In the genomic region with DNA sequence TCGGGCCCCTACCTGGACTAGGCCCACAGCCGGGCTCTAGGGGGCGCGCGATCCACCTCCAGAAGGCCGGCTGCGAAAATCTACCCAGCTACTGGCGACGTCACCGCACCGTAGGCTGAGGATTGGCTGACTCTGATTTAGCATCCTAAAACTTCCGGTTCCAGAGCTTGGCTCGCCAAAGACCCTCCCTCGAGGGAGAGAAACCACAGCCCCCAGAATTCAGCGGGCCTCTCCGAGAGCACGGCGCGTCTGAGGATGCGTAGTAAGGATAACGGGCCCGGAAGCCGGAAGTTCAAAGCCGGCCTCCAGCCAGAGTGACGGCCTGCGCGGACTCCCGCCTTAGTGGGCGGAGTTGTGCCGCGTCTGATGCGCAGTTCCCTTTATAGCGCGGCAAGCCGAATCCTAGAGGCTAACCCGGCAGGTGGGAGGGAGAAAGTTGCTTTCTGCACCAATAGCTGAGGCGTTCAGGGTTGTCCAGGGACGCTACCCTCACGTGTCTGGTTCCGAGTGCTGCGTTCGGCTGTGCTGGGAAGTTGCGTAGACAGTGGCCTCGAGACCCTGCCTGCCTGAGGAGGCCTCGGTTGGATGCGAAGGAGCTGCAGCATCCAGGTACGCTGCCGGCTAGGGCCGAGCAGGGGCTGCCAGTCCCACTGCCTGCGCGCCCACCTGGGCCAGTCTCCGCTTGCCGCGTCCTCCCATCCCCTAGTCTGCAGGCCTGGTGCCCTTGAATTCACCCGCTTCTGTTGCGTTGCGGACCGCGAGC, we compare ENCODE assay signal across 1 cellular context.
TF ChIP-seq lines count a peak whose summit lies in the region.

A gene (plus strand): TSS at position 544 of the 763 bp plus-strand sequence. CDS start 7,808 bp downstream, outside the sequence.

TF ChIP-seq in K562, 482 proteins besides CTCF, POLR2A, EP300 and RAD21 (continued from another document and continues in another):
- TF ChIP-seq BRD9 (IDR thresholded peaks at IDR 0.05; ENCODE audit: low read depth, partially characterized antibody), result no peak
- no peak for TF ChIP-seq LEF1 (IDR thresholded peaks at IDR 0.05)
- peak; percentile 91 for TF ChIP-seq POLR2G (IDR thresholded peaks at IDR 0.05; ENCODE audit: low read depth, low read length)
- TF ChIP-seq, protein P1, sequence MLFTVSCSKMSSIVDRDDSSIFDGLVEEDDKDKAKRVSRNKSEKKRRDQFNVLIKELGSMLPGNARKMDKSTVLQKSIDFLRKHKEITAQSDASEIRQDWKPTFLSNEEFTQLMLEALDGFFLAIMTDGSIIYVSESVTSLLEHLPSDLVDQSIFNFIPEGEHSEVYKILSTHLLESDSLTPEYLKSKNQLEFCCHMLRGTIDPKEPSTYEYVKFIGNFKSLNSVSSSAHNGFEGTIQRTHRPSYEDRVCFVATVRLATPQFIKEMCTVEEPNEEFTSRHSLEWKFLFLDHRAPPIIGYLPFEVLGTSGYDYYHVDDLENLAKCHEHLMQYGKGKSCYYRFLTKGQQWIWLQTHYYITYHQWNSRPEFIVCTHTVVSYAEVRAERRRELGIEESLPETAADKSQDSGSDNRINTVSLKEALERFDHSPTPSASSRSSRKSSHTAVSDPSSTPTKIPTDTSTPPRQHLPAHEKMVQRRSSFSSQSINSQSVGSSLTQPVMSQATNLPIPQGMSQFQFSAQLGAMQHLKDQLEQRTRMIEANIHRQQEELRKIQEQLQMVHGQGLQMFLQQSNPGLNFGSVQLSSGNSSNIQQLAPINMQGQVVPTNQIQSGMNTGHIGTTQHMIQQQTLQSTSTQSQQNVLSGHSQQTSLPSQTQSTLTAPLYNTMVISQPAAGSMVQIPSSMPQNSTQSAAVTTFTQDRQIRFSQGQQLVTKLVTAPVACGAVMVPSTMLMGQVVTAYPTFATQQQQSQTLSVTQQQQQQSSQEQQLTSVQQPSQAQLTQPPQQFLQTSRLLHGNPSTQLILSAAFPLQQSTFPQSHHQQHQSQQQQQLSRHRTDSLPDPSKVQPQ (CRISPR knock-in tag; IDR thresholded peaks at IDR 0.05; ENCODE audit: borderline replicate concordance), result 0 out of 2 replicates have a peak, but pooled peaks have one; percentile 24
- peak; percentile 52 to 68; a peak in 2 of 4 replicates for TF ChIP-seq SIX5 (IDR thresholded peaks at IDR 0.05; ENCODE audit: borderline replicate concordance in 1 of 2, insufficient read depth in 1 of 2, low read depth in 1 of 2, low read length in 2 of 2)
- no peak for TF ChIP-seq ZFP36 (IDR thresholded peaks at IDR 0.05; ENCODE audit: low read depth, low read length, partially characterized antibody)
- TF ChIP-seq CREB1 (IDR thresholded peaks at IDR 0.05), result peak; percentile 95
- TF ChIP-seq CREB1 (CRISPR knock-in tag; IDR thresholded peaks at IDR 0.05), result peak; percentile 98
- TF ChIP-seq, protein P2, sequence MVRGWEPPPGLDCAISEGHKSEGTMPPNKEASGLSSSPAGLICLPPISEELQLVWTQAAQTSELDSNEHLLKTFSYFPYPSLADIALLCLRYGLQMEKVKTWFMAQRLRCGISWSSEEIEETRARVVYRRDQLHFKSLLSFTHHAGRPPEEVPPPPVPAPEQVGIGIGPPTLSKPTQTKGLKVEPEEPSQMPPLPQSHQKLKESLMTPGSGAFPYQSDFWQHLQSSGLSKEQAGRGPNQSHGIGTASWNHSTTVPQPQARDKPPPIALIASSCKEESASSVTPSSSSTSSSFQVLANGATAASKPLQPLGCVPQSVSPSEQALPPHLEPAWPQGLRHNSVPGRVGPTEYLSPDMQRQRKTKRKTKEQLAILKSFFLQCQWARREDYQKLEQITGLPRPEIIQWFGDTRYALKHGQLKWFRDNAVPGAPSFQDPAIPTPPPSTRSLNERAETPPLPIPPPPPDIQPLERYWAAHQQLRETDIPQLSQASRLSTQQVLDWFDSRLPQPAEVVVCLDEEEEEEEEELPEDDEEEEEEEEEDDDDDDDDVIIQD (CRISPR knock-in tag; IDR thresholded peaks at IDR 0.05), result no peak
- no peak for TF ChIP-seq MECOM (CRISPR knock-in tag; IDR thresholded peaks at IDR 0.05)
- TF ChIP-seq, protein P3, sequence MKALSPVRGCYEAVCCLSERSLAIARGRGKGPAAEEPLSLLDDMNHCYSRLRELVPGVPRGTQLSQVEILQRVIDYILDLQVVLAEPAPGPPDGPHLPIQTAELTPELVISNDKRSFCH (CRISPR knock-in tag; IDR thresholded peaks at IDR 0.05), result no peak
- TF ChIP-seq, protein P3 (tag; IDR thresholded peaks at IDR 0.05), result peak; percentile 71; the same call in 1 of the 2 replicates
- TF ChIP-seq, protein P4, sequence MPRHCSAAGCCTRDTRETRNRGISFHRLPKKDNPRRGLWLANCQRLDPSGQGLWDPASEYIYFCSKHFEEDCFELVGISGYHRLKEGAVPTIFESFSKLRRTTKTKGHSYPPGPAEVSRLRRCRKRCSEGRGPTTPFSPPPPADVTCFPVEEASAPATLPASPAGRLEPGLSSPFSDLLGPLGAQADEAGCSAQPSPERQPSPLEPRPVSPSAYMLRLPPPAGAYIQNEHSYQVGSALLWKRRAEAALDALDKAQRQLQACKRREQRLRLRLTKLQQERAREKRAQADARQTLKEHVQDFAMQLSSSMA (CRISPR knock-in tag; IDR thresholded peaks at IDR 0.05), result no peak
- TF ChIP-seq, protein P5, sequence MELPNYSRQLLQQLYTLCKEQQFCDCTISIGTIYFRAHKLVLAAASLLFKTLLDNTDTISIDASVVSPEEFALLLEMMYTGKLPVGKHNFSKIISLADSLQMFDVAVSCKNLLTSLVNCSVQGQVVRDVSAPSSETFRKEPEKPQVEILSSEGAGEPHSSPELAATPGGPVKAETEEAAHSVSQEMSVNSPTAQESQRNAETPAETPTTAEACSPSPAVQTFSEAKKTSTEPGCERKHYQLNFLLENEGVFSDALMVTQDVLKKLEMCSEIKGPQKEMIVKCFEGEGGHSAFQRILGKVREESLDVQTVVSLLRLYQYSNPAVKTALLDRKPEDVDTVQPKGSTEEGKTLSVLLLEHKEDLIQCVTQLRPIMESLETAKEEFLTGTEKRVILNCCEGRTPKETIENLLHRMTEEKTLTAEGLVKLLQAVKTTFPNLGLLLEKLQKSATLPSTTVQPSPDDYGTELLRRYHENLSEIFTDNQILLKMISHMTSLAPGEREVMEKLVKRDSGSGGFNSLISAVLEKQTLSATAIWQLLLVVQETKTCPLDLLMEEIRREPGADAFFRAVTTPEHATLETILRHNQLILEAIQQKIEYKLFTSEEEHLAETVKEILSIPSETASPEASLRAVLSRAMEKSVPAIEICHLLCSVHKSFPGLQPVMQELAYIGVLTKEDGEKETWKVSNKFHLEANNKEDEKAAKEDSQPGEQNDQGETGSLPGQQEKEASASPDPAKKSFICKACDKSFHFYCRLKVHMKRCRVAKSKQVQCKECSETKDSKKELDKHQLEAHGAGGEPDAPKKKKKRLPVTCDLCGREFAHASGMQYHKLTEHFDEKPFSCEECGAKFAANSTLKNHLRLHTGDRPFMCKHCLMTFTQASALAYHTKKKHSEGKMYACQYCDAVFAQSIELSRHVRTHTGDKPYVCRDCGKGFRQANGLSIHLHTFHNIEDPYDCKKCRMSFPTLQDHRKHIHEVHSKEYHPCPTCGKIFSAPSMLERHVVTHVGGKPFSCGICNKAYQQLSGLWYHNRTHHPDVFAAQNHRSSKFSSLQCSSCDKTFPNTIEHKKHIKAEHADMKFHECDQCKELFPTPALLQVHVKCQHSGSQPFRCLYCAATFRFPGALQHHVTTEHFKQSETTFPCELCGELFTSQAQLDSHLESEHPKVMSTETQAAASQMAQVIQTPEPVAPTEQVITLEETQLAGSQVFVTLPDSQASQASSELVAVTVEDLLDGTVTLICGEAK (IDR thresholded peaks at IDR 0.05), result peak; percentile 94
- TF ChIP-seq, protein P5 (CRISPR knock-in tag; IDR thresholded peaks at IDR 0.05), result no peak
- TF ChIP-seq, protein P6, sequence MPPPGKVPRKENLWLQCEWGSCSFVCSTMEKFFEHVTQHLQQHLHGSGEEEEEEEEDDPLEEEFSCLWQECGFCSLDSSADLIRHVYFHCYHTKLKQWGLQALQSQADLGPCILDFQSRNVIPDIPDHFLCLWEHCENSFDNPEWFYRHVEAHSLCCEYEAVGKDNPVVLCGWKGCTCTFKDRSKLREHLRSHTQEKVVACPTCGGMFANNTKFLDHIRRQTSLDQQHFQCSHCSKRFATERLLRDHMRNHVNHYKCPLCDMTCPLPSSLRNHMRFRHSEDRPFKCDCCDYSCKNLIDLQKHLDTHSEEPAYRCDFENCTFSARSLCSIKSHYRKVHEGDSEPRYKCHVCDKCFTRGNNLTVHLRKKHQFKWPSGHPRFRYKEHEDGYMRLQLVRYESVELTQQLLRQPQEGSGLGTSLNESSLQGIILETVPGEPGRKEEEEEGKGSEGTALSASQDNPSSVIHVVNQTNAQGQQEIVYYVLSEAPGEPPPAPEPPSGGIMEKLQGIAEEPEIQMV (tag; conservative IDR thresholded peaks at IDR 0.05; ENCODE audit: low read depth), result no peak
- no peak for TF ChIP-seq ZNF274 (IDR thresholded peaks at IDR 0.05; ENCODE audit: borderline replicate concordance, low read depth, low read length)
- no peak for TF ChIP-seq FUS (optimal IDR thresholded peaks at IDR 0.05; ENCODE audit: low read depth, low read length)
- TF ChIP-seq CSDE1 (IDR thresholded peaks at IDR 0.05), result no peak
- TF ChIP-seq, protein P7, sequence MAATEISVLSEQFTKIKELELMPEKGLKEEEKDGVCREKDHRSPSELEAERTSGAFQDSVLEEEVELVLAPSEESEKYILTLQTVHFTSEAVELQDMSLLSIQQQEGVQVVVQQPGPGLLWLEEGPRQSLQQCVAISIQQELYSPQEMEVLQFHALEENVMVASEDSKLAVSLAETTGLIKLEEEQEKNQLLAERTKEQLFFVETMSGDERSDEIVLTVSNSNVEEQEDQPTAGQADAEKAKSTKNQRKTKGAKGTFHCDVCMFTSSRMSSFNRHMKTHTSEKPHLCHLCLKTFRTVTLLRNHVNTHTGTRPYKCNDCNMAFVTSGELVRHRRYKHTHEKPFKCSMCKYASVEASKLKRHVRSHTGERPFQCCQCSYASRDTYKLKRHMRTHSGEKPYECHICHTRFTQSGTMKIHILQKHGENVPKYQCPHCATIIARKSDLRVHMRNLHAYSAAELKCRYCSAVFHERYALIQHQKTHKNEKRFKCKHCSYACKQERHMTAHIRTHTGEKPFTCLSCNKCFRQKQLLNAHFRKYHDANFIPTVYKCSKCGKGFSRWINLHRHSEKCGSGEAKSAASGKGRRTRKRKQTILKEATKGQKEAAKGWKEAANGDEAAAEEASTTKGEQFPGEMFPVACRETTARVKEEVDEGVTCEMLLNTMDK (IDR thresholded peaks at IDR 0.05; ENCODE audit: borderline replicate concordance, insufficient read depth, low read depth, low read length, poor library complexity, severe bottlenecking), result peak; percentile 91
- TF ChIP-seq KLF1 (tag; IDR thresholded peaks at IDR 0.05), result no peak; the same call in 1 of the 2 replicates
- TF ChIP-seq SMAD1 (IDR thresholded peaks at IDR 0.05; ENCODE audit: low read depth, low read length, partially characterized antibody), result no peak
- TF ChIP-seq, protein P8, sequence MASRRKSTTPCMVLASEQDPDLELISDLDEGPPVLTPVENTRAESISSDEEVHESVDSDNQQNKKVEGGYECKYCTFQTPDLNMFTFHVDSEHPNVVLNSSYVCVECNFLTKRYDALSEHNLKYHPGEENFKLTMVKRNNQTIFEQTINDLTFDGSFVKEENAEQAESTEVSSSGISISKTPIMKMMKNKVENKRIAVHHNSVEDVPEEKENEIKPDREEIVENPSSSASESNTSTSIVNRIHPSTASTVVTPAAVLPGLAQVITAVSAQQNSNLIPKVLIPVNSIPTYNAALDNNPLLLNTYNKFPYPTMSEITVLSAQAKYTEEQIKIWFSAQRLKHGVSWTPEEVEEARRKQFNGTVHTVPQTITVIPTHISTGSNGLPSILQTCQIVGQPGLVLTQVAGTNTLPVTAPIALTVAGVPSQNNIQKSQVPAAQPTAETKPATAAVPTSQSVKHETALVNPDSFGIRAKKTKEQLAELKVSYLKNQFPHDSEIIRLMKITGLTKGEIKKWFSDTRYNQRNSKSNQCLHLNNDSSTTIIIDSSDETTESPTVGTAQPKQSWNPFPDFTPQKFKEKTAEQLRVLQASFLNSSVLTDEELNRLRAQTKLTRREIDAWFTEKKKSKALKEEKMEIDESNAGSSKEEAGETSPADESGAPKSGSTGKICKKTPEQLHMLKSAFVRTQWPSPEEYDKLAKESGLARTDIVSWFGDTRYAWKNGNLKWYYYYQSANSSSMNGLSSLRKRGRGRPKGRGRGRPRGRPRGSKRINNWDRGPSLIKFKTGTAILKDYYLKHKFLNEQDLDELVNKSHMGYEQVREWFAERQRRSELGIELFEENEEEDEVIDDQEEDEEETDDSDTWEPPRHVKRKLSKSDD (conservative IDR thresholded peaks at IDR 0.05; ENCODE audit: low read length), result no peak
- TF ChIP-seq RFX5 (IDR thresholded peaks at IDR 0.05; ENCODE audit: low read depth, low read length), result peak; percentile 100
- no peak for TF ChIP-seq TGIF2 (CRISPR knock-in tag; IDR thresholded peaks at IDR 0.05)
